ENCODE assay signal across 10 cellular contexts in genomic region chr2:167264380-167264779, GRCh38. TPM values are rescaled to one million over a fixed set of nuclear protein-coding genes. Genes with fewer than 3 reads are reported as not detected.
DNase-seq lines count a peak whose midpoint lies in the region; ATAC-seq and TF ChIP-seq lines count a peak whose summit lies in the region.
"Had no signal": no experiment of that assay in that cellular context is flagged by ENCODE, and none has a peak within 500 bp of the region (broad histone marks: within the 10 kb centered on the region; RNA-seq: fewer than 3 reads in every experiment).

No MANE protein-coding gene starts in this region.

- POLR2A ChIA-PET in activated CD4-positive, alpha-beta memory T cell treated with anti-CD3 and anti-CD28 coated beads, Interleukin-2, amount 10 ng/mL, durations not matched to agents 7 days and 5 days (lab: Charles Lee), result no interaction called here

- H3K4me3 ChIP-seq in epithelial cell of esophagus (ENCODE audit: low read length), result no peak overlapping the region
- H3K4me3 ChIP-seq: A549 had no signal

- DNase-seq in NCI-H1417 (lab: John Stamatoyannopoulos, UW) (peak in 2 of 3 experiments; percentile 22 to 46), NCI-H1417 treated with DMSO at 0.1 percent for 48 hours (lab: John Stamatoyannopoulos, UW) (no peak), NCI-H524 treated with DMSO at 0.1 percent for 48 hours (lab: John Stamatoyannopoulos, UW) (peak; percentile 27), epithelial cell of esophagus (ENCODE audit: low read depth) (peak; percentile 42), progenitor cell of endocrine pancreas (ENCODE audit: low spot score, unreplicated experiment) (no peak), SKM-1 (lab: John Stamatoyannopoulos, UW; ENCODE audit: unreplicated experiment) (no peak)
- DNase-seq in activated CD4-positive, alpha-beta memory T cell treated with anti-CD3 and anti-CD28 coated beads, Interleukin-2, amount 10 ng/mL, durations not matched to agents 7 days and 5 days, result no peak

- TF ChIP-seq CTCF in epithelial cell of esophagus (IDR thresholded peaks at IDR 0.05; ENCODE audit: insufficient read depth, low read depth, low read length, missing control alignments) (peak; percentile 51), progenitor cell of endocrine pancreas (IDR thresholded peaks at IDR 0.05; ENCODE audit: unreplicated experiment) (peak; percentile 34)

- ATAC-seq in GM18907 (IDR thresholded peaks at IDR 0.05; ENCODE audit: unreplicated experiment), result no peak

- H3K4me1 Mint-ChIP-seq in progenitor cell of endocrine pancreas (ENCODE audit: low read depth), result no peaks in the 10 kb centered on the region
- H3K4me1 Mint-ChIP-seq in activated CD4-positive, alpha-beta memory T cell treated with anti-CD3 and anti-CD28 coated beads, Interleukin-2, amount 10 ng/mL, durations not matched to agents 7 days and 5 days, result no peaks in the 10 kb centered on the region

- H3K9me3 Mint-ChIP-seq in progenitor cell of endocrine pancreas (ENCODE audit: low read depth), result peaks cover 22% of the 10 kb centered on the region
- peaks cover 8% of the 10 kb centered on the region for H3K9me3 Mint-ChIP-seq in activated CD4-positive, alpha-beta memory T cell treated with anti-CD3 and anti-CD28 coated beads, Interleukin-2, amount 10 ng/mL, durations not matched to agents 7 days and 5 days

- no peaks in the 10 kb centered on the region for H3K27me3 Mint-ChIP-seq in progenitor cell of endocrine pancreas
- no peaks in the 10 kb centered on the region for H3K27me3 Mint-ChIP-seq in activated CD4-positive, alpha-beta memory T cell treated with anti-CD3 and anti-CD28 coated beads, Interleukin-2, amount 10 ng/mL, durations not matched to agents 7 days and 5 days

- H3K4me3 Mint-ChIP-seq in progenitor cell of endocrine pancreas (ENCODE audit: low read depth), result no peak overlapping the region
- H3K4me3 Mint-ChIP-seq in activated CD4-positive, alpha-beta memory T cell treated with anti-CD3 and anti-CD28 coated beads, Interleukin-2, amount 10 ng/mL, durations not matched to agents 7 days and 5 days, result no peak overlapping the region

- CTCF ChIA-PET in activated CD4-positive, alpha-beta memory T cell treated with anti-CD3 and anti-CD28 coated beads, Interleukin-2, amount 10 ng/mL, durations not matched to agents 7 days and 5 days (lab: Charles Lee), result no interaction called here

- H3K27ac Mint-ChIP-seq in progenitor cell of endocrine pancreas, result no peak overlapping the region
- no peak overlapping the region for H3K27ac Mint-ChIP-seq in activated CD4-positive, alpha-beta memory T cell treated with anti-CD3 and anti-CD28 coated beads, Interleukin-2, amount 10 ng/mL, durations not matched to agents 7 days and 5 days

- H3K36me3 Mint-ChIP-seq in progenitor cell of endocrine pancreas (ENCODE audit: insufficient read depth), result peaks cover 8% of the 10 kb centered on the region
- H3K36me3 Mint-ChIP-seq in activated CD4-positive, alpha-beta memory T cell treated with anti-CD3 and anti-CD28 coated beads, Interleukin-2, amount 10 ng/mL, durations not matched to agents 7 days and 5 days (ENCODE audit: low read depth), result no peaks in the 10 kb centered on the region

RNA-seq across cellular contexts. Expression of gene B3GALT1, which starts 28.4 kb away (rescaled TPM):
- total RNA-seq in progenitor cell of endocrine pancreas, result 20.9 and 22.1 TPM in 2 replicates
- total RNA-seq in activated CD4-positive, alpha-beta memory T cell treated with anti-CD3 and anti-CD28 coated beads, Interleukin-2, amount 10 ng/mL, durations not matched to agents 7 days and 5 days, result not detected
- total RNA-seq: T-helper 2 cell treated with Interferon-gamma antibody and Interleukin-4, amounts not matched to agents 100 ng/mL and 5 ng/mL, for 36 hours had no signal

Comparison
In these comparisons a context has a peak if more than half of its experiments do, and no peak if none do; other contexts are left out.
1. DNase-seq: peak in NCI-H1417 (2 of 3), NCI-H524 treated with DMSO at 0.1 percent for 48 hours (single experiment) and epithelial cell of esophagus (single experiment); none in NCI-H1417 treated with DMSO at 0.1 percent for 48 hours (single experiment), progenitor cell of endocrine pancreas (single experiment), activated CD4-positive, alpha-beta memory T cell treated with anti-CD3 and anti-CD28 coated beads, Interleukin-2, amount 10 ng/mL, durations not matched to agents 7 days and 5 days (single experiment) and SKM-1 (single experiment).
2. RNA of gene B3GALT1, which starts 28.4 kb away (total RNA-seq): 20.9 to 22.1 TPM in progenitor cell of endocrine pancreas; not detected in activated CD4-positive, alpha-beta memory T cell treated with anti-CD3 and anti-CD28 coated beads, Interleukin-2, amount 10 ng/mL, durations not matched to agents 7 days and 5 days; every median in the first group is over 10 times any median in the second.